ENCODE assay signal across 15 cellular contexts in the genomic region with DNA sequence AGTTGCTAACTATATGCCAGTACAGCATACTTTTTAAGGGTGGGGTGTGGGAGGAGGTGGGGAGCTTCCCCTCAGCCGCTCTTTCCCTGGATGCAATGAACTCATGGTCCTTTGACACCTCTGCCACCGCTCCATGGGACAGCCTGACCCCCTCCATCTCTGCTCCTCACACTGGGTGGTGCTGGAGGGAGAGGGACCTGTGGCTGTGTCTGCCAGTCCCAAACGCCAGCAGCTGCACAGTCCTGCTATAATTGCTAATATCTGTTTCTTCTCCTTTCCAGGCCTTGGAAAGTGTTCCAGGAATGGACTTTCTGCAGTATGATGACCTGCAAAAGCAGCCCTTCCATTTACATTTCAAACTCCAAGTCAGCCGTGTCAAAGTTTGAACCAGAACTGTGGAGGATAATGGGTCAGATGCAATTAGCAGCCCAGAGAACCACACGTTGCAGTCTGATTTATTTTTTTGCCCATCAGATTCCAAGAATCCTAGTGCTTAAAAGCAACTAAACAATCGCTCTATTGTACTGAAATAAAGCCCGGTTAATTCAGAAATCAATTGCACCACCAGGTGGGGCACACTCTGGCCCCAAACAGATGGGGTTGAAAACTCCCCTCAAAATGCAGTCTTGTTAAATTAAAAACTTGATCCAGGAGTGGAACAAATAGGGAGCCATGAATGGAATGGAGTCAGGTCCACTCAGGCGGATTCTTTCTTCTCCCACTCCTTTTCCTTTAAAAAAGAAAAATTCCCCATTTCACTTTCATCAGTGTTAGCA.
DNase-seq lines count a peak whose midpoint lies in the region; ATAC-seq and TF ChIP-seq lines count a peak whose summit lies in the region.
"Had no signal": no experiment of that assay in that cellular context is flagged by ENCODE, and none has a peak within 500 bp of the region (broad histone marks: within the 10 kb centered on the region; RNA-seq: fewer than 3 reads in every experiment).

No MANE protein-coding gene starts in this region.

- TF ChIP-seq EP300 in suprapubic skin (IDR thresholded peaks at IDR 0.05) = no peak

- DNase-seq in BE2C (no peak), HFF-Myc (ENCODE audit: extremely low read depth, low read depth) (no peak), lower leg skin (ENCODE audit: low spot score in 2 of 2) (no peak), suprapubic skin (ENCODE audit: low spot score in 2 of 2) (no peak)
- no peak for DNase-seq in stimulated activated CD4-positive, alpha-beta T cell treated with anti-CD3 and anti-CD28 coated beads, Interleukin-4, amount 100 ng/mL, for 4 hours
- DNase-seq: activated B cell treated with CpG ODN at 0.5 μM for 24 hours; activated effector memory CD4-positive, alpha-beta T cell treated with Interleukin-2 at 50 U/mL for 16 hours; NCI-H1436 treated with DMSO at 0.1 percent for 48 hours; NCI-H446; Peyer's patch; substantia nigra; T-cell had no signal

- TF ChIP-seq POLR2A in lower leg skin (IDR thresholded peaks at IDR 0.05) (no peak), suprapubic skin (IDR thresholded peaks at IDR 0.05) (no peak)

- H3K9me3 ChIP-seq in BE2C (no peaks in the 10 kb centered on the region), suprapubic skin (no peaks in the 10 kb centered on the region)
- H3K9me3 ChIP-seq: Peyer's patch had no signal

- no peak overlapping the region for H3K27ac ChIP-seq in suprapubic skin
- H3K27ac ChIP-seq: Peyer's patch had no signal

- 0 out of 2 replicates have a peak, but pooled peaks have one; percentile 6 for TF ChIP-seq CTCF in BE2C (IDR thresholded peaks at IDR 0.05; ENCODE audit: low read depth, low read length)
- TF ChIP-seq CTCF in HFF-Myc (IDR thresholded peaks at IDR 0.05; ENCODE audit: low read depth, low read length, missing control alignments) = peak; percentile 9
- TF ChIP-seq CTCF in brain (conservative IDR thresholded peaks at IDR 0.05) = peak in 1 of 2 experiments; percentile 31
- no peak for TF ChIP-seq CTCF in nephron (IDR thresholded peaks at IDR 0.05; ENCODE audit: unreplicated experiment in 3 of 3)
- TF ChIP-seq CTCF in lower leg skin (IDR thresholded peaks at IDR 0.05) = no peak
- TF ChIP-seq CTCF in suprapubic skin (IDR thresholded peaks at IDR 0.05) = no peak

- H3K9me3 Mint-ChIP-seq in brain (peaks cover 0 to 4% (median 0%) of the 10 kb centered on the region in 5 experiments), nephron (no peaks in the 10 kb centered on the region)
- H3K9me3 Mint-ChIP-seq: activated B cell treated with CpG ODN at 0.5 μM for 24 hours, T-cell had no signal

- H3K4me1 ChIP-seq in BE2C (no peaks in the 10 kb centered on the region), suprapubic skin (no peaks in the 10 kb centered on the region)
- H3K4me1 ChIP-seq: Peyer's patch had no signal

- 65 to 67% methylated on average over 8 of the region's 8 CpGs for WGBS in lower leg skin, 2 donors
- 64% methylated on average over 8 of the region's 8 CpGs for WGBS in suprapubic skin

- H3K4me3 Mint-ChIP-seq in brain = peak overlapping the region in 4 of 5 experiments; percentile 6 to 37 (median 21)
- H3K4me3 Mint-ChIP-seq in nephron = no peak overlapping the region
- H3K4me3 Mint-ChIP-seq: activated B cell treated with CpG ODN at 0.5 μM for 24 hours, T-cell had no signal

- peak overlapping the region; percentile 34 to 93 (median 77) for H3K27ac Mint-ChIP-seq in brain
- peak overlapping the region; percentile 9 to 62 (median 34) for H3K27ac Mint-ChIP-seq in nephron
- H3K27ac Mint-ChIP-seq: activated B cell treated with CpG ODN at 0.5 μM for 24 hours, T-cell had no signal

- intact Hi-C loops in lower leg skin (cut with DNase I; ENCODE audit: low total_unique reads) = no loop called here

- H3K27me3 ChIP-seq in BE2C (no peaks in the 10 kb centered on the region), suprapubic skin (no peaks in the 10 kb centered on the region)
- H3K27me3 ChIP-seq: Peyer's patch had no signal

- no peak overlapping the region for H3K4me3 ChIP-seq in BE2C (ENCODE audit: low read depth, low read length)
- H3K4me3 ChIP-seq in HFF-Myc (replicated peaks; ENCODE audit: low read depth, low read length) = no peak overlapping the region
- no peak overlapping the region for H3K4me3 ChIP-seq in lower leg skin (ENCODE audit: low read depth, poor library complexity, severe bottlenecking)
- H3K4me3 ChIP-seq in suprapubic skin = no peak overlapping the region
- H3K4me3 ChIP-seq: Peyer's patch had no signal

- H3K27me3 Mint-ChIP-seq in brain (no peaks in the 10 kb centered on the region), nephron (ENCODE audit: low read depth) (no peaks in the 10 kb centered on the region)

- H3K36me3 ChIP-seq in BE2C = no peaks in the 10 kb centered on the region
- H3K36me3 ChIP-seq in suprapubic skin = no peaks in the 10 kb centered on the region
- H3K36me3 ChIP-seq: Peyer's patch had no signal

- no peak for ATAC-seq in GM21786 (IDR thresholded peaks at IDR 0.05; ENCODE audit: unreplicated experiment)
- ATAC-seq: T-cell had no signal

- H3K36me3 Mint-ChIP-seq in brain (no peaks in the 10 kb centered on the region), nephron (ENCODE audit: low read depth) (no peaks in the 10 kb centered on the region)
- H3K36me3 Mint-ChIP-seq: T-cell had no signal

- H3K4me1 Mint-ChIP-seq in brain = peaks cover 53% of the 10 kb centered on the region
- H3K4me1 Mint-ChIP-seq in nephron = peaks cover 48% of the 10 kb centered on the region
- H3K4me1 Mint-ChIP-seq: activated B cell treated with CpG ODN at 0.5 μM for 24 hours, T-cell had no signal

Comparison
In these comparisons a context has a peak if more than half of its experiments do, and no peak if none do; other contexts are left out.
1. CTCF ChIP-seq: peak in BE2C (single experiment) and HFF-Myc (single experiment); none in nephron (0 of 3), lower leg skin (0 of 3) and suprapubic skin (0 of 2).
2. H3K4me3 Mint-ChIP-seq: peak in brain (4 of 5); none in nephron (0 of 3).